ENCODE assay signal across 20 cellular contexts in genomic region chr9:92468206-92468605, GRCh38. TPM values are rescaled to one million over a fixed set of nuclear protein-coding genes. Genes with fewer than 3 reads are reported as not detected.
DNase-seq lines count a peak whose midpoint lies in the region; ATAC-seq, FAIRE-seq and TF ChIP-seq lines count a peak whose summit lies in the region.
"Had no signal": no experiment of that assay in that cellular context is flagged by ENCODE, and none has a peak within 500 bp of the region (broad histone marks: within the 10 kb centered on the region; RNA-seq: fewer than 3 reads in every experiment).

No MANE protein-coding gene starts in this region.

- no peak for TF ChIP-seq EP300 in suprapubic skin (IDR thresholded peaks at IDR 0.05)
- TF ChIP-seq EP300 in tibial nerve (IDR thresholded peaks at IDR 0.05): no peak

- no peaks in the 10 kb centered on the region for H3K36me3 ChIP-seq in suprapubic skin
- no peaks in the 10 kb centered on the region for H3K36me3 ChIP-seq in tibial nerve
- H3K36me3 ChIP-seq: adrenal gland, gastrocnemius medialis had no signal

- TF ChIP-seq CTCF in foreskin keratinocyte (conservative IDR thresholded peaks at IDR 0.05): no peak
- no peak for TF ChIP-seq CTCF in suprapubic skin (IDR thresholded peaks at IDR 0.05)
- TF ChIP-seq CTCF in tibial nerve (IDR thresholded peaks at IDR 0.05): no peak

- H3K4me3 ChIP-seq in suprapubic skin (no peak overlapping the region), tibial nerve (no peak overlapping the region)
- H3K4me3 ChIP-seq: adrenal gland, gastrocnemius medialis, left ventricle myocardium inferior had no signal

- TF ChIP-seq POLR2A in H54 (IDR thresholded peaks at IDR 0.05; ENCODE audit: low read depth, low read length) (no peak), suprapubic skin (IDR thresholded peaks at IDR 0.05) (no peak), tibial nerve (IDR thresholded peaks at IDR 0.05) (no peak)

- WGBS in suprapubic skin: 81% methylated on average over 2 of the region's 2 CpGs
- 86 to 95% methylated on average over 2 of the region's 2 CpGs for WGBS in tibial nerve, 2 donors

- no peaks in the 10 kb centered on the region for H3K27me3 ChIP-seq in foreskin keratinocyte
- no peaks in the 10 kb centered on the region for H3K27me3 ChIP-seq in suprapubic skin
- H3K27me3 ChIP-seq in tibial nerve: no peaks in the 10 kb centered on the region
- H3K27me3 ChIP-seq: adrenal gland, gastrocnemius medialis had no signal

- peak overlapping the region; percentile 63 for H3K27ac ChIP-seq in foreskin keratinocyte
- H3K27ac ChIP-seq in suprapubic skin: peak overlapping the region; percentile 66
- H3K27ac ChIP-seq in tibial nerve: no peak overlapping the region
- H3K27ac ChIP-seq: adrenal gland, gastrocnemius medialis, left ventricle myocardium inferior had no signal

- ATAC-seq in SK-N-SH treated with all-trans-retinoic acid at 6 μM for 48 hours (peak; percentile 63), foreskin keratinocyte (peak; percentile 90), GM18909 (IDR thresholded peaks at IDR 0.05; ENCODE audit: poor library complexity, unreplicated experiment) (no peak)
- ATAC-seq: gastrocnemius medialis had no signal

- peaks cover 12% of the 10 kb centered on the region for H3K4me1 ChIP-seq in foreskin keratinocyte
- peaks cover 23% of the 10 kb centered on the region for H3K4me1 ChIP-seq in suprapubic skin
- peaks cover 0 to 5% (median 0%) of the 10 kb centered on the region in 4 donors for H3K4me1 ChIP-seq in tibial nerve

- peak; percentile 73 for FAIRE-seq in H54 (lab: Jason Lieb, UNC)

- H3K9me3 ChIP-seq in suprapubic skin: no peaks in the 10 kb centered on the region
- no peaks in the 10 kb centered on the region for H3K9me3 ChIP-seq in tibial nerve
- H3K9me3 ChIP-seq: gastrocnemius medialis, left ventricle myocardium inferior had no signal

- no peak for DNase-seq in H54 (ENCODE audit: insufficient read length, low spot score)
- peak in 1 of 2 donors; percentile 52 for DNase-seq in foreskin keratinocyte
- DNase-seq in suprapubic skin (ENCODE audit: low spot score in 2 of 2): no peak
- no peak for DNase-seq in tibial nerve (ENCODE audit: low spot score in 2 of 2)
- DNase-seq in GM19240 (ENCODE audit: insufficient read length, low spot score): no peak
- DNase-seq: activated CD4-positive, alpha-beta T cell treated with anti-CD3 and anti-CD28 coated beads for 1 hour; activated effector memory CD4-positive, alpha-beta T cell treated with Interleukin-2 at 50 U/mL for 16 hours; adrenal gland; CD4-positive, CD25-positive, alpha-beta regulatory T cell; central memory CD4-positive, alpha-beta T cell; effector CD4-positive, alpha-beta T cell; gastrocnemius medialis; left ventricle myocardium inferior; MM.1S; NCI-H1930; stimulated activated CD4-positive, alpha-beta T cell treated with anti-CD3 and anti-CD28 coated beads, Interleukin-4, amount 100 ng/mL, for 1 hour; stimulated activated CD8-positive, alpha-beta memory T cell treated with anti-CD3 and anti-CD28 coated beads, Interleukin-4, amount 100 ng/mL, for 48 hours had no signal

TF ChIP-seq in SK-N-SH treated with all-trans-retinoic acid at 6 μM for 48 hours, 23 proteins besides CTCF, POLR2A, EP300 and RAD21:
- TF ChIP-seq ZNF70 (CRISPR knock-in tag; IDR thresholded peaks at IDR 0.05) (no peak), ARNTL (CRISPR knock-in tag; IDR thresholded peaks at IDR 0.05; ENCODE audit: borderline replicate concordance, low read depth) (no peak), BACH2 (CRISPR knock-in tag; IDR thresholded peaks at IDR 0.05; ENCODE audit: borderline replicate concordance) (no peak), ZNF8 (CRISPR knock-in tag; IDR thresholded peaks at IDR 0.05) (no peak), TCF4 (CRISPR knock-in tag; IDR thresholded peaks at IDR 0.05; ENCODE audit: borderline replicate concordance) (no peak), ZC3H10 (CRISPR knock-in tag; IDR thresholded peaks at IDR 0.05) (no peak)

RNA-seq across cellular contexts. Expression of gene ASPN, which starts 14.1 kb away (rescaled TPM):
- total RNA-seq in foreskin keratinocyte (not detected in 2 replicates), suprapubic skin (10 to 100 TPM in 1 of 4 donors, 1 to 10 TPM in 3; 2.8 to 13.3 (median 5.3) TPM), tibial nerve (10 to 100 TPM in 1 of 4 donors, 1 to 10 TPM in 3; 3.3 to 18.4 (median 5.5) TPM)
- 0.02 TPM in 1 of 2 replicates, not detected in the other for polyA plus RNA-seq in foreskin keratinocyte
- total RNA-seq: CD4-positive, CD25-positive, alpha-beta regulatory T cell; NCI-H460 had no signal
- polyA plus RNA-seq: CD4-positive, CD25-positive, alpha-beta regulatory T cell had no signal

RNA-seq across cellular contexts. Expression of gene OMD, which starts 43.9 kb away (rescaled TPM):
- total RNA-seq in foreskin keratinocyte: not detected in 2 replicates
- polyA plus RNA-seq in foreskin keratinocyte: not detected in 2 replicates
- 1 to 10 TPM; 2.5 to 5.2 (median 2.7) TPM for total RNA-seq in suprapubic skin
- total RNA-seq in tibial nerve: 10 to 100 TPM; 19.2 to 64.9 (median 59.5) TPM
- total RNA-seq: CD4-positive, CD25-positive, alpha-beta regulatory T cell; NCI-H460 had no signal

Comparison
In these comparisons a context has a peak if more than half of its experiments do, and no peak if none do; other contexts are left out.
1. H3K27ac ChIP-seq: peak in foreskin keratinocyte (single experiment) and suprapubic skin (single experiment); none in tibial nerve (0 of 4).